In the genomic region with DNA sequence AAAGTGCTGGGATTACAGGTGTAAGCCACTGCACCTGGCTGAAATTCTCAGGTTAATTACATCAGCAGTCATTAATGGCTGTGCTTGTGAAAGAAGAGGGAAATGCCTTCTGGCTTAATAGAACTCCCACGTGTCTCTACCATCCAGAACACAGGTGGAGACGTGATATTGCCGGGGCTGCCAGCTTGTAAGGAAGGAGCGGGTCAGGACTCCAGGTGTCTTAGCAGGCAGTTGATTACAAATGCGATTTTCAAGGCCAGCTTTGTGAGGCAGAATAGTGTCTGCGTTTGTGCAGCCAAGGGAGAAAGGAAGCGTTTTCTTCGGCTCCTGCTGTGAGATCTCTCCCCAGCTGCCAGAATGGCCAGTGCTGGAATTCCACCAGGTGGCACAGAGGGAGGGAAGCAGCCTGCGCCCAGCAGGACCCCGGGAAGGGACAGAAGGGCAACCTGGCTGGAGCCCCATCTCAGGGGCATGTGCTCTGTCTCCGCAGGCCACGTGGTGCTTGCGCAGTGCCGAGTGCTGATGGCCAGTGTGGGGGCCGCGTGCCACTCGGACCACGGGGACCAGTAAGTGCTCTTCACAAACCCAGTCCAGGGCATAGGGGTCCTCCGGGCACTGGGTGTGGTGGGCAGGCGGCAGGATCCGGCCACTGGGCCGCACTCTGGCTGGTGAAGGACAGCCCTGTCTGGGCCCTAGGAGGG, we compare ENCODE assay signal across 2 cellular contexts.
A peak's percentile ranks its signal among the peaks of the same experiment; 100 is the strongest.
TF ChIP-seq lines count a peak whose summit lies in the region.

No MANE protein-coding gene starts in this region.

TF ChIP-seq in Ishikawa, 13 proteins besides CTCF, POLR2A, EP300 and RAD21:
- no peak; the same call in 1 of the 2 replicates for TF ChIP-seq TAF1 (IDR thresholded peaks at IDR 0.05; ENCODE audit: low read depth)
- TF ChIP-seq EGR1 (IDR thresholded peaks at IDR 0.05), result no peak
- TF ChIP-seq CREB1 (IDR thresholded peaks at IDR 0.05; ENCODE audit: low read depth), result no peak
- TF ChIP-seq TEAD4 (IDR thresholded peaks at IDR 0.05), result peak; percentile 95
- TF ChIP-seq, protein P1, sequence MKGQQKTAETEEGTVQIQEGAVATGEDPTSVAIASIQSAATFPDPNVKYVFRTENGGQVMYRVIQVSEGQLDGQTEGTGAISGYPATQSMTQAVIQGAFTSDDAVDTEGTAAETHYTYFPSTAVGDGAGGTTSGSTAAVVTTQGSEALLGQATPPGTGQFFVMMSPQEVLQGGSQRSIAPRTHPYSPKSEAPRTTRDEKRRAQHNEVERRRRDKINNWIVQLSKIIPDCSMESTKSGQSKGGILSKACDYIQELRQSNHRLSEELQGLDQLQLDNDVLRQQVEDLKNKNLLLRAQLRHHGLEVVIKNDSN (IDR thresholded peaks at IDR 0.05), result peak; percentile 87
- peak; percentile 91 for TF ChIP-seq NFIC (IDR thresholded peaks at IDR 0.05)
- peak; percentile 60 for TF ChIP-seq CEBPB (IDR thresholded peaks at IDR 0.05)
- TF ChIP-seq TCF12 (IDR thresholded peaks at IDR 0.05; ENCODE audit: low read depth), result peak; percentile 97
- TF ChIP-seq ZBTB7A (IDR thresholded peaks at IDR 0.05; ENCODE audit: low read depth), result peak; percentile 71
- TF ChIP-seq YY1 (IDR thresholded peaks at IDR 0.05; ENCODE audit: low read depth), result 0 out of 2 replicates have a peak, but pooled peaks have one; percentile 11
- TF ChIP-seq, protein P2, sequence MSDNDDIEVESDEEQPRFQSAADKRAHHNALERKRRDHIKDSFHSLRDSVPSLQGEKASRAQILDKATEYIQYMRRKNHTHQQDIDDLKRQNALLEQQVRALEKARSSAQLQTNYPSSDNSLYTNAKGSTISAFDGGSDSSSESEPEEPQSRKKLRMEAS (IDR thresholded peaks at IDR 0.05), result peak; percentile 98
- TF ChIP-seq FOXM1 (IDR thresholded peaks at IDR 0.05; ENCODE audit: borderline replicate concordance, low read depth), result 0 out of 2 replicates have a peak, but pooled peaks have one; percentile 50
TF ChIP-seq in Ishikawa: peak in this region for 9.

TF ChIP-seq in K562, 482 proteins besides CTCF, POLR2A, EP300 and RAD21:
- TF ChIP-seq POLR2G (IDR thresholded peaks at IDR 0.05; ENCODE audit: low read depth, low read length), result peak; percentile 39; the same call in 1 of the 2 replicates
- no peak for TF ChIP-seq HDAC2 (IDR thresholded peaks at IDR 0.05)
TF ChIP-seq in K562: peak in this region for 1.
